9 cellular contexts compared by ENCODE assay signal in the genomic region with DNA sequence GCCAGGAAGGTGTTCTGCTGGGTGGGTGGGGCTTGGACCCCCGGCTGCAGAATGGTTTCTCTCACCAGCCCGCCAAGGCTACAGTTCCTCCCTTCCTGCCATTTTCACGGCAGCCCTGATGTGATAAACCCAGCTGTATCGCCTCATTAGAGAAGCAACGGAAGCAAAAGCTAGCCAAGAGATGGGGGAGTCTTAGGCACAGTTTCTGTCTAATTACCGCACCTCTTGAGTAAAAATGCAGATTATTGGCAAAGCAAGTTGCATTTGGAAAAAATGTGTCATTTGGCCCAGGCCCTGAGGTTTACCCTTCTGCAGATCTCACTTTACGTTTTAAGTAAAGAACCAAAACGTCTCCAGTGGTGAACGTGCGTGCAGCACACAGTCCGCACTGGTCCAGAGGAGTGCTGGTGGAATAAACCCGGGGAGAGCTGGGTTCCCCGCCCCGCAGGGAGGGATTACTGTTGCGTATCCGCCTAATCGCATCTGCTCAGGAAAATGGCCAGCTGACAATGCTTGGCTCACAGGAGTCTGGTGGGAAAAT.
DNase-seq lines count a peak whose midpoint lies in the region; ATAC-seq and TF ChIP-seq lines count a peak whose summit lies in the region.
"Had no signal": no experiment of that assay in that cellular context is flagged by ENCODE, and none has a peak within 500 bp of the region (broad histone marks: within the 10 kb centered on the region; RNA-seq: fewer than 3 reads in every experiment).

No MANE protein-coding gene starts in this region.

- DNase-seq in DMS 273 (lab: John Stamatoyannopoulos, UW; ENCODE audit: unreplicated experiment) (peak; percentile 92), NCI-H82 (lab: John Stamatoyannopoulos, UW) (peak; percentile 98), fibroblast of peridontal ligament (ENCODE audit: extremely low read depth) (peak; percentile 77), osteocyte (ENCODE audit: extremely low spot score, unreplicated experiment) (peak; percentile 69), germinal center (ENCODE audit: low spot score) (no peak), DMS79 (lab: John Stamatoyannopoulos, UW) (no peak), MM.1S (no peak)

- H3K27ac ChIP-seq in MM.1S (ENCODE audit: low read length) = no peak overlapping the region
- H3K27ac ChIP-seq: SK-N-MC had no signal

- no peak for TF ChIP-seq CTCF in osteocyte (IDR thresholded peaks at IDR 0.05)
- TF ChIP-seq CTCF in MM.1S (IDR thresholded peaks at IDR 0.05; ENCODE audit: low read length) = no peak

- no peaks in the 10 kb centered on the region for H3K27me3 ChIP-seq in MM.1S (replicated peaks; ENCODE audit: insufficient read depth, low read length)

- no peaks in the 10 kb centered on the region for H4K20me1 ChIP-seq in MM.1S (ENCODE audit: insufficient read depth, low read length)

- no peaks in the 10 kb centered on the region for H3K36me3 ChIP-seq in MM.1S (replicated peaks; ENCODE audit: insufficient read depth, low read length)

- peaks cover 80% of the 10 kb centered on the region for H3K79me2 ChIP-seq in MM.1S (ENCODE audit: low read length)

- H3K4me2 ChIP-seq in MM.1S (ENCODE audit: low read depth, low read length) = no peak overlapping the region

- H3K4me3 ChIP-seq in MM.1S (ENCODE audit: low read length) = no peak overlapping the region
- H3K4me3 ChIP-seq: SK-N-MC had no signal

- no peaks in the 10 kb centered on the region for H3F3A ChIP-seq in MM.1S (ENCODE audit: insufficient read depth, low read length)

- H3K9me3 ChIP-seq in MM.1S (replicated peaks; ENCODE audit: insufficient read depth, low read length) = no peaks in the 10 kb centered on the region

- no peaks in the 10 kb centered on the region for H3K9me3 Mint-ChIP-seq in osteocyte (ENCODE audit: unreplicated experiment)

- H3K9me2 ChIP-seq in MM.1S (replicated peaks; ENCODE audit: insufficient read depth, low read length) = no peaks in the 10 kb centered on the region

- H3K4me3 Mint-ChIP-seq in osteocyte (ENCODE audit: unreplicated experiment) = no peak overlapping the region

- peaks cover 39% of the 10 kb centered on the region for H3K4me1 Mint-ChIP-seq in osteocyte (ENCODE audit: unreplicated experiment)

- no peak overlapping the region for H3K9ac ChIP-seq in MM.1S (ENCODE audit: low read length)

- H3K27ac Mint-ChIP-seq in osteocyte (ENCODE audit: unreplicated experiment) = no peak overlapping the region

- no peaks in the 10 kb centered on the region for H3K27me3 Mint-ChIP-seq in osteocyte (ENCODE audit: unreplicated experiment)

- no peak for ATAC-seq in HG03097 (IDR thresholded peaks at IDR 0.05; ENCODE audit: low FRiP score, unreplicated experiment)

- peaks cover 25% of the 10 kb centered on the region for H3K36me3 Mint-ChIP-seq in osteocyte (ENCODE audit: unreplicated experiment)

- H3K4me1 ChIP-seq in MM.1S (ENCODE audit: low read length) = no peaks in the 10 kb centered on the region

- no peak overlapping the region for H2AFZ ChIP-seq in MM.1S (ENCODE audit: low read length)

Comparison
In these comparisons a context has a peak if more than half of its experiments do, and no peak if none do; other contexts are left out.
1. DNase-seq: peak in DMS 273 (single experiment), NCI-H82 (single experiment), fibroblast of peridontal ligament (single experiment) and osteocyte (single experiment); none in germinal center (single experiment), DMS79 (single experiment) and MM.1S (single experiment).